Comparison of ENCODE assay signal across 15 cellular contexts in genomic region chr2:234976479-234977227, GRCh38. TPM values are rescaled to one million over a fixed set of nuclear protein-coding genes. Genes with fewer than 3 reads are reported as not detected.
"Had no signal": no experiment of that assay in that cellular context is flagged by ENCODE, and none has a peak within 500 bp of the region (broad histone marks: within the 10 kb centered on the region; RNA-seq: fewer than 3 reads in every experiment).

No MANE protein-coding gene starts in this region.

- H3K36me3 ChIP-seq: esophagus muscularis mucosa, neutrophil had no signal

- H3K4me3 Mint-ChIP-seq: activated T-cell treated with anti-CD3 and anti-CD28 coated beads, Interleukin-2, amount 50 U/mL, for 4 hours; naive thymus-derived CD4-positive, alpha-beta T cell; stimulated activated naive CD8-positive, alpha-beta T cell treated with anti-CD3 and anti-CD28 coated beads, Interleukin-15, Interleukin-2, amounts not matched to agents 100 ng/mL and 50 ng/mL, for 24 hours; T-helper 2 cell treated with Interferon-gamma antibody and Interleukin-4, amounts not matched to agents 5 μg/mL and 100 μg/mL, for 36 hours had no signal

- H3K27ac ChIP-seq: esophagus muscularis mucosa, neutrophil, psoas muscle had no signal

- H3K9me3 Mint-ChIP-seq: activated naive CD4-positive, alpha-beta T cell treated with anti-CD3 and anti-CD28 coated beads, Interleukin-2, amount 50 U/mL, for 72 hours; activated T-cell treated with anti-CD3 and anti-CD28 coated beads, Interleukin-2, amount 50 U/mL, for 4 hours; stimulated activated naive CD8-positive, alpha-beta T cell treated with anti-CD3 and anti-CD28 coated beads, Interleukin-15, Interleukin-2, amounts not matched to agents 100 ng/mL and 50 ng/mL, for 24 hours had no signal

- DNase-seq: activated CD4-positive, alpha-beta T cell treated with anti-CD3 and anti-CD28 coated beads for 1 hour; activated CD4-positive, alpha-beta T cell treated with anti-CD3 and anti-CD28 coated beads, Interleukin-2, amount 50 U/mL, for 48 hours; activated effector memory CD4-positive, alpha-beta T cell treated with anti-CD3 and anti-CD28 coated beads, Interleukin-2, amount 50 U/mL, for 16 hours; activated T-cell treated with anti-CD3 and anti-CD28 coated beads, Interleukin-2, amount 50 U/mL, for 4 hours; amniotic stem cell; dorsolateral prefrontal cortex; naive thymus-derived CD4-positive, alpha-beta T cell; stimulated activated CD4-positive, alpha-beta T cell treated with anti-CD3 and anti-CD28 coated beads, Interleukin-2, amount 100 ng/mL, for 48 hours had no signal

- H3K9me3 ChIP-seq: esophagus muscularis mucosa, neutrophil, psoas muscle had no signal

- H3K27me3 ChIP-seq: esophagus muscularis mucosa had no signal

- H3K4me3 ChIP-seq: esophagus muscularis mucosa, lung, psoas muscle had no signal

- H3K27ac Mint-ChIP-seq: activated naive CD4-positive, alpha-beta T cell treated with anti-CD3 and anti-CD28 coated beads, Interleukin-2, amount 50 U/mL, for 72 hours; naive thymus-derived CD4-positive, alpha-beta T cell; stimulated activated naive CD8-positive, alpha-beta T cell treated with anti-CD3 and anti-CD28 coated beads, Interleukin-15, Interleukin-2, amounts not matched to agents 100 ng/mL and 50 ng/mL, for 24 hours; T-helper 2 cell treated with Interferon-gamma antibody and Interleukin-4, amounts not matched to agents 5 μg/mL and 100 μg/mL, for 36 hours had no signal

- H3K36me3 Mint-ChIP-seq: activated naive CD4-positive, alpha-beta T cell treated with anti-CD3 and anti-CD28 coated beads, Interleukin-2, amount 50 U/mL, for 72 hours; naive thymus-derived CD4-positive, alpha-beta T cell had no signal

RNA-seq across cellular contexts. Expression of gene SH3BP4, which starts 24.8 kb away (rescaled TPM):
- polyA plus RNA-seq: naive thymus-derived CD4-positive, alpha-beta T cell had no signal
